3 cellular contexts compared by ENCODE assay signal in genomic region chr3:125692361-125692760, GRCh38.
"Had no signal": no experiment of that assay in that cellular context is flagged by ENCODE, and none has a peak within 500 bp of the region (broad histone marks: within the 10 kb centered on the region; RNA-seq: fewer than 3 reads in every experiment).

No MANE protein-coding gene starts in this region.

- ATAC-seq: GM12878 had no signal

- DNase-seq: GDM1, GF-D8 had no signal
